ENCODE assay signal across 24 cellular contexts in the genomic region with DNA sequence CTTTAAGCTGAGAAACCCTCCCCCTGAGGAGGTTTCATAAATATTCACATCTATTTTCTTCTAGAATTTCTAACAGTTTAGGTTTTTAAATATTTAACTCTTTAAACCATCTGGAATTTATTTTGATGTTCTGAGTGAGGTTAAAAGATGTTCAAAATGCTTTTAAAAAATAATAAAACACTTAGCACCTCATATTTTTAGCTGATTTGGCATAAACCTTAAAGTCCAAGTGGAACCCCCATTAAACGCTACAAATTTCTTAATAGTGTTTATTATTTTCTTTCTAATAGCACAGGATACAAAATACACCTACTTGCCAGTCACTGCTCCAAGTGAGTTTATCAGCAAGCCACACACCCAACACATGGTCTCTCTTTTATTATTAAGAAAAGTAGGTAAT.
DNase-seq lines count a peak whose midpoint lies in the region; ATAC-seq, FAIRE-seq and TF ChIP-seq lines count a peak whose summit lies in the region.
"Had no signal": no experiment of that assay in that cellular context is flagged by ENCODE, and none has a peak within 500 bp of the region (broad histone marks: within the 10 kb centered on the region; RNA-seq: fewer than 3 reads in every experiment).

No MANE protein-coding gene starts in this region.

- H3K4me1 ChIP-seq in HepG2 (ENCODE audit: insufficient read depth, low read length) (no peaks in the 10 kb centered on the region), right lobe of liver (no peaks in the 10 kb centered on the region), IMR-90 (ENCODE audit: control insufficient read depth, insufficient read depth, low read length) (peaks cover 10% of the 10 kb centered on the region), K562 (replicated peaks in 1 of 2; ENCODE audit: control insufficient read depth in 2 of 2, insufficient read depth in 2 of 2, low read length in 2 of 2) (no peaks in the 10 kb centered on the region)

- H3K14ac ChIP-seq in IMR-90 (replicated peaks; ENCODE audit: low read depth, low read length), result no peak overlapping the region

- H4K91ac ChIP-seq in IMR-90 (ENCODE audit: insufficient read depth, low read depth, low read length), result no peak overlapping the region

- DNase-seq in HepG2 (ENCODE audit: low spot score) (no peak), right lobe of liver (no peak), IMR-90 (no peak), K562 (ENCODE audit: extremely low read depth in 1 of 4, low spot score in 3 of 4) (no peak), pons (ENCODE audit: low spot score) (no peak)
- DNase-seq: ACHN; BE2C; C1 segment of cervical spinal cord; CD4-positive, alpha-beta memory T cell; CD4-positive, CD25-positive, alpha-beta regulatory T cell; CD8-positive, alpha-beta memory T cell; COR-L47; DMS 273 treated with DMSO at 0.1 percent for 48 hours; DMS53; DMS79; DND-41; EL; GDM1 had no signal

- no peak overlapping the region for H3K27ac ChIP-seq in HepG2 (ENCODE audit: extremely low read length, insufficient read depth, low read length)
- no peak overlapping the region for H3K27ac ChIP-seq in right lobe of liver
- H3K27ac ChIP-seq in IMR-90 (ENCODE audit: insufficient read depth, low read length), result no peak overlapping the region
- no peak overlapping the region for H3K27ac ChIP-seq in K562 (ENCODE audit: extremely low read depth, low read depth, low read length)
- H3K27ac ChIP-seq: 22Rv1, BLaER1 had no signal

- no peak overlapping the region for H3K4me2 ChIP-seq in HepG2 (ENCODE audit: low read depth, low read length)
- H3K4me2 ChIP-seq in IMR-90 (ENCODE audit: low read depth, low read length), result no peak overlapping the region
- H3K4me2 ChIP-seq in K562 (ENCODE audit: insufficient read depth, low read length), result no peak overlapping the region
- H3K4me2 ChIP-seq: BLaER1 had no signal

- no peak overlapping the region for H2BK5ac ChIP-seq in IMR-90 (ENCODE audit: low read depth, low read length, poor library complexity, severe bottlenecking)

- H3K36me3 ChIP-seq in HepG2 (replicated peaks in 1 of 2; ENCODE audit: control insufficient read depth in 1 of 2, insufficient read depth in 2 of 2, low read length in 2 of 2) (no peaks in the 10 kb centered on the region), right lobe of liver (no peaks in the 10 kb centered on the region), IMR-90 (ENCODE audit: control insufficient read depth, insufficient read depth, low read length) (no peaks in the 10 kb centered on the region), K562 (ENCODE audit: control insufficient read depth, insufficient read depth, low read length) (no peaks in the 10 kb centered on the region)
- H3K36me3 ChIP-seq: BE2C, BLaER1 had no signal

- H3K9me1 ChIP-seq in IMR-90 (ENCODE audit: insufficient read depth, low read length) (peaks cover 4% of the 10 kb centered on the region; the same call in 1 of the 2 replicates), K562 (ENCODE audit: control insufficient read depth, insufficient read depth, low read length) (no peaks in the 10 kb centered on the region)

- 50% methylated on average over 1 of the region's 1 CpG for WGBS in HepG2 (ENCODE audit: low lambda C conversion rate)
- WGBS in right lobe of liver (ENCODE audit: insufficient coverage, low coverage, low lambda C conversion rate, missing lambda C conversion rate), result 90% methylated on average over 1 of the region's 1 CpG
- WGBS in IMR-90 (ENCODE audit: extremely low coverage in 2 of 2, insufficient read length in 1 of 2), 2 experiments, result no CpG with 5 or more reads among the region's 1 CpG
- WGBS in K562 (ENCODE audit: insufficient coverage, low coverage, missing lambda C conversion rate), result 0% methylated on average over 1 of the region's 1 CpG

- no peak overlapping the region for H4K5ac ChIP-seq in IMR-90 (ENCODE audit: low read depth, low read length)

- H4K20me1 ChIP-seq in HepG2 (ENCODE audit: insufficient read depth, low read length), result no peaks in the 10 kb centered on the region
- no peaks in the 10 kb centered on the region for H4K20me1 ChIP-seq in IMR-90 (ENCODE audit: insufficient read depth, low read length)
- H4K20me1 ChIP-seq in K562 (replicated peaks; ENCODE audit: control insufficient read depth, insufficient read depth, low read length), result no peaks in the 10 kb centered on the region
- H4K20me1 ChIP-seq: BLaER1 had no signal

- H3K27me3 ChIP-seq in HepG2 (ENCODE audit: control insufficient read depth in 1 of 2, insufficient read depth in 2 of 2, low read length in 2 of 2) (0 out of 5 replicates have a peak, but pooled peaks cover 0 to 4% of the 10 kb centered on the region in 2 experiments), right lobe of liver (no peaks in the 10 kb centered on the region), IMR-90 (ENCODE audit: control insufficient read depth, insufficient read depth, low read length) (no peaks in the 10 kb centered on the region), K562 (ENCODE audit: control insufficient read depth in 2 of 2, insufficient read depth in 2 of 2, low read length in 2 of 2) (no peaks in the 10 kb centered on the region; a peak in 1 of 5 replicates)
- H3K27me3 ChIP-seq: BE2C, BLaER1 had no signal

- TF ChIP-seq POLR2A in HepG2 (IDR thresholded peaks at IDR 0.05; ENCODE audit: insufficient read depth in 1 of 2, low read depth in 2 of 2, low read length in 2 of 2), result no peak
- no peak for TF ChIP-seq POLR2A in right lobe of liver (IDR thresholded peaks at IDR 0.05)
- TF ChIP-seq POLR2A in IMR-90 (IDR thresholded peaks at IDR 0.05; ENCODE audit: low read depth, low read length), result no peak
- no peak for TF ChIP-seq POLR2A in K562 (conservative IDR thresholded peaks at IDR 0.05)

- TF ChIP-seq EP300 in HepG2 (IDR thresholded peaks at IDR 0.05; ENCODE audit: low read depth in 2 of 2, low read length in 2 of 2) (no peak), HepG2 (CRISPR knock-in tag; IDR thresholded peaks at IDR 0.05; ENCODE audit: borderline replicate concordance) (no peak), K562 (IDR thresholded peaks at IDR 0.05; ENCODE audit: low read length) (no peak)

- no peak overlapping the region for H3K23ac ChIP-seq in IMR-90 (ENCODE audit: low read depth, low read length)

- intact Hi-C loops in HepG2 (cut with micrococcal nuclease; ENCODE audit: unreplicated experiment), result no loop called here
- intact Hi-C loops in right lobe of liver (cut with DNase I), result no loop called here
- intact Hi-C loops in IMR-90 (cut with micrococcal nuclease), result loop anchor here (5.0 kb wide), 1 partner anchor 337 kb away; a partner anchor contains a TSS
- intact Hi-C loops in K562 (cut with micrococcal nuclease), result no loop called here

- no TSS peak for BruUV-seq in HepG2 (replicated peaks; lab: Mats Ljungman, UMichigan)
- BruUV-seq in IMR-90 (replicated peaks; lab: Mats Ljungman, UMichigan), result no TSS peak
- BruUV-seq in K562 (replicated peaks; lab: Mats Ljungman, UMichigan), result no TSS peak

- H3K9me3 ChIP-seq in HepG2 (ENCODE audit: low read length), result no peaks in the 10 kb centered on the region
- H3K9me3 ChIP-seq in right lobe of liver, result no peaks in the 10 kb centered on the region
- H3K9me3 ChIP-seq in IMR-90 (ENCODE audit: control insufficient read depth, insufficient read depth, low read length), result no peaks in the 10 kb centered on the region
- H3K9me3 ChIP-seq in K562 (replicated peaks; ENCODE audit: control insufficient read depth, insufficient read depth, low read depth, low read length), result no peaks in the 10 kb centered on the region
- H3K9me3 ChIP-seq: BE2C, BLaER1 had no signal

- TF ChIP-seq CTCF in HepG2 (CRISPR knock-in tag; IDR thresholded peaks at IDR 0.05), result no peak
- no peak for TF ChIP-seq CTCF in right lobe of liver (IDR thresholded peaks at IDR 0.05)
- TF ChIP-seq CTCF in IMR-90 (conservative IDR thresholded peaks at IDR 0.05; ENCODE audit: low read depth, low read length), result no peak
- no peak for TF ChIP-seq CTCF in K562 (IDR thresholded peaks at IDR 0.05 in 2 of 3, conservative IDR thresholded peaks at IDR 0.05 in 1 of 3; ENCODE audit: insufficient read depth in 2 of 3, low read depth in 1 of 3, low read length in 3 of 3)

- H3K4ac ChIP-seq in IMR-90 (ENCODE audit: low read depth, low read length), result no peak overlapping the region

- H2BK15ac ChIP-seq in IMR-90 (ENCODE audit: low read depth, low read length), result no peak overlapping the region

- H4K8ac ChIP-seq in IMR-90 (ENCODE audit: low read depth in 2 of 2, low read length in 2 of 2), result no peak overlapping the region

- H2BK120ac ChIP-seq in IMR-90 (ENCODE audit: low read depth, low read length), result no peak overlapping the region

- H2AFZ ChIP-seq in HepG2 (ENCODE audit: low read length), result no peak overlapping the region
- no peak overlapping the region for H2AFZ ChIP-seq in IMR-90 (replicated peaks; ENCODE audit: low read length, poor library complexity)
- H2AFZ ChIP-seq in K562 (ENCODE audit: low read depth, low read length), result no peak overlapping the region

- no peaks in the 10 kb centered on the region for H3K79me1 ChIP-seq in IMR-90 (ENCODE audit: low read depth in 1 of 2, low read length in 2 of 2)

- FAIRE-seq in HepG2 (lab: Jason Lieb, UNC) (no peak), K562 (lab: Jason Lieb, UNC) (no peak)
- FAIRE-seq: GM12878, GM12892, GM18507 had no signal

- CTCF ChIA-PET in HepG2 (lab: Yijun Ruan, JAX; ENCODE audit: low intra/inter-chr PET ratio, low total read pairs), result no interaction called here
- CTCF ChIA-PET in IMR-90 (lab: Yijun Ruan, JAX), result no interaction called here
- CTCF ChIA-PET in K562 (lab: Yijun Ruan, JAX; ENCODE audit: low intra/inter-chr PET ratio), result no interaction called here

- dilution Hi-C loops in IMR-90 (cut with HindIII; ENCODE audit: low sequenced_read_pairs, unreplicated experiment), result no loop called here

- POLR2A ChIA-PET in HepG2 (lab: Yijun Ruan, JAX) (no interaction called here), IMR-90 (lab: Charles Lee; ENCODE audit: unreplicated experiment) (no interaction called here), K562 (lab: Yijun Ruan, JAX) (no interaction called here)

- in situ Hi-C loops in HepG2 (cut with HindIII; ENCODE audit: extremely low pct_ligation_motif_present, low pct_unique_long_range_greater_than_20kb), result no loop called here
- in situ Hi-C loops in IMR-90 (cut with MboI; ENCODE audit: low sequenced_read_pairs), result no loop called here
- in situ Hi-C loops in K562 (cut with MboI), result no loop called here

- no peak overlapping the region for H2AK5ac ChIP-seq in IMR-90 (ENCODE audit: low read depth, low read length)

- no peak overlapping the region for H3K18ac ChIP-seq in IMR-90 (ENCODE audit: low read depth, low read length)

- H2AK9ac ChIP-seq in IMR-90 (replicated peaks; ENCODE audit: low read depth, low read length, poor library complexity), result no peak overlapping the region

- H3K79me2 ChIP-seq in HepG2 (ENCODE audit: insufficient read depth, low read length), result no peaks in the 10 kb centered on the region
- no peaks in the 10 kb centered on the region for H3K79me2 ChIP-seq in K562 (ENCODE audit: control insufficient read depth, insufficient read depth, low read length)

- TF ChIP-seq RAD21 in HepG2 (CRISPR knock-in tag; IDR thresholded peaks at IDR 0.05) (no peak), IMR-90 (IDR thresholded peaks at IDR 0.05; ENCODE audit: low read length) (no peak), K562 (CRISPR knock-in tag; conservative IDR thresholded peaks at IDR 0.05 in 1 of 2, IDR thresholded peaks at IDR 0.05 in 1 of 2) (no peak)

- ATAC-seq in HepG2 (no peak), right lobe of liver (no peak), IMR-90 (ENCODE audit: low read depth) (no peak), K562 (no peak), GM21619 (IDR thresholded peaks at IDR 0.05; ENCODE audit: unreplicated experiment) (no peak)
- ATAC-seq: GM12878 had no signal

- H3K56ac ChIP-seq in IMR-90 (ENCODE audit: extremely low read depth, insufficient read depth, low read length), result no peak overlapping the region

- H3K9ac ChIP-seq in HepG2 (ENCODE audit: insufficient read depth, low read depth, low read length) (no peak overlapping the region), IMR-90 (ENCODE audit: low read depth, low read length) (no peak overlapping the region), K562 (ENCODE audit: insufficient read depth in 1 of 2, low read depth in 2 of 2, low read length in 2 of 2) (no peak overlapping the region)
- H3K9ac ChIP-seq: BLaER1 had no signal

- no peak overlapping the region for H2BK20ac ChIP-seq in IMR-90 (ENCODE audit: low read depth, low read length)

- H3K4me3 ChIP-seq in HepG2 (replicated peaks in 1 of 3; ENCODE audit: insufficient read depth in 1 of 3, low read depth in 2 of 3, low read length in 3 of 3), result no peak overlapping the region
- H3K4me3 ChIP-seq in right lobe of liver, result no peak overlapping the region
- no peak overlapping the region for H3K4me3 ChIP-seq in IMR-90 (ENCODE audit: insufficient read depth, low read depth, low read length)
- H3K4me3 ChIP-seq in K562, result no peak overlapping the region
- H3K4me3 ChIP-seq: BLaER1, GM12878 had no signal
